ENCODE assay signal across 8 cellular contexts in the genomic region with DNA sequence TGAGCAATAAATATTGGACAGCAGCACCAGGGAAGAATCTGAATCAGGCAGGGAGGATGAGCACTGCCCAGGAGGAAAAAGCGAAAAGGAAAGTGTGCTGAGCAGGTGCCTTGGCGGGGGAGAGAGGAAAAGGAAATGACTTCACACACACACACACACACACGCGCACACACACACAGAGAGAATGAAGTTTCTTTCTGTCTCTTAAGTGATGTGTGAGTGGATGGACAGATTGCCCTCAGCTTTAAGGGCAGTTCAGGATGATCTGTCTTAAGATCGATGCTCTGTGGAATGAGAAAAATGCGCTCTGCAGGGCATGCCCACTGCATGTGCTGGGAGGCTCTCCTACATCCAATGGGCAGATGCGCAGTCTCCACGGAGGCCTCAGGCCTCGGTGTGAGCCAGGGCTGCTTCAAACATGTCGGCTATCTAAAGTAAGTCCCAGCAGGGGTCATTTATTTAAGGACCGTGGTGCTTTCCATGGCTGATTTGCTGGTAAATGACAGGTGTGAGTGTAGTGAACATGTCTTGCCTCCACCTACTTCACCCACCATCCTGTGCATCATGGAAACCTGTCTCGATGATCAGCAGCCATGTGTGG. TPM values are rescaled to one million over a fixed set of nuclear protein-coding genes. Genes with fewer than 3 reads are reported as not detected.
DNase-seq lines count a peak whose midpoint lies in the region; ATAC-seq and TF ChIP-seq lines count a peak whose summit lies in the region.

No MANE protein-coding gene starts in this region.

- DNase-seq in DMS53 treated with DMSO at 0.1 percent for 48 hours (lab: John Stamatoyannopoulos, UW; ENCODE audit: unreplicated experiment), result peak; percentile 71
- DNase-seq in Kasumi-1 (lab: John Stamatoyannopoulos, UW), result peak; percentile 95
- peak; percentile 84 for DNase-seq in amniotic epithelial cell (ENCODE audit: low read depth)
- DNase-seq in left ventricle myocardium superior, result peak; percentile 50
- DNase-seq in pons (ENCODE audit: low spot score), result peak; percentile 87
- no peak for DNase-seq in NCI-H1048 (lab: John Stamatoyannopoulos, UW)

- intact Hi-C loops in left ventricle myocardium superior (cut with micrococcal nuclease), result no loop called here

- ATAC-seq in GM21515 (IDR thresholded peaks at IDR 0.05; ENCODE audit: unreplicated experiment) (peak; percentile 38), SK-N-SH treated with all-trans-retinoic acid at 6 μM for 48 hours (peak; percentile 46), left ventricle myocardium superior (peak; percentile 48)

TF ChIP-seq in SK-N-SH treated with all-trans-retinoic acid at 6 μM for 48 hours, 23 proteins besides CTCF, POLR2A, EP300 and RAD21:
- TF ChIP-seq ZFP3 (CRISPR knock-in tag; IDR thresholded peaks at IDR 0.05), result peak; percentile 71
- TF ChIP-seq, protein P1, sequence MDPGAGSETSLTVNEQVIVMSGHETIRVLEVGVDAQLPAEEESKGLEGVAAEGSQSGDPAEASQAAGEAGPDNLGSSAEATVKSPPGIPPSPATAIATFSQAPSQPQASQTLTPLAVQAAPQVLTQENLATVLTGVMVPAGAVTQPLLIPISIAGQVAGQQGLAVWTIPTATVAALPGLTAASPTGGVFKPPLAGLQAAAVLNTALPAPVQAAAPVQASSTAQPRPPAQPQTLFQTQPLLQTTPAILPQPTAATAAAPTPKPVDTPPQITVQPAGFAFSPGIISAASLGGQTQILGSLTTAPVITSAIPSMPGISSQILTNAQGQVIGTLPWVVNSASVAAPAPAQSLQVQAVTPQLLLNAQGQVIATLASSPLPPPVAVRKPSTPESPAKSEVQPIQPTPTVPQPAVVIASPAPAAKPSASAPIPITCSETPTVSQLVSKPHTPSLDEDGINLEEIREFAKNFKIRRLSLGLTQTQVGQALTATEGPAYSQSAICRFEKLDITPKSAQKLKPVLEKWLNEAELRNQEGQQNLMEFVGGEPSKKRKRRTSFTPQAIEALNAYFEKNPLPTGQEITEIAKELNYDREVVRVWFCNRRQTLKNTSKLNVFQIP (CRISPR knock-in tag; IDR thresholded peaks at IDR 0.05; ENCODE audit: borderline replicate concordance, low read depth), result no peak
- peak; percentile 87; the same call in 1 of the 2 replicates for TF ChIP-seq CSDC2 (CRISPR knock-in tag; IDR thresholded peaks at IDR 0.05)
- no peak for TF ChIP-seq ESRRG (CRISPR knock-in tag; IDR thresholded peaks at IDR 0.05)
- TF ChIP-seq BACH2 (CRISPR knock-in tag; IDR thresholded peaks at IDR 0.05; ENCODE audit: borderline replicate concordance), result no peak
- no peak for TF ChIP-seq OSR1 (CRISPR knock-in tag; IDR thresholded peaks at IDR 0.05)
- TF ChIP-seq, protein P2, sequence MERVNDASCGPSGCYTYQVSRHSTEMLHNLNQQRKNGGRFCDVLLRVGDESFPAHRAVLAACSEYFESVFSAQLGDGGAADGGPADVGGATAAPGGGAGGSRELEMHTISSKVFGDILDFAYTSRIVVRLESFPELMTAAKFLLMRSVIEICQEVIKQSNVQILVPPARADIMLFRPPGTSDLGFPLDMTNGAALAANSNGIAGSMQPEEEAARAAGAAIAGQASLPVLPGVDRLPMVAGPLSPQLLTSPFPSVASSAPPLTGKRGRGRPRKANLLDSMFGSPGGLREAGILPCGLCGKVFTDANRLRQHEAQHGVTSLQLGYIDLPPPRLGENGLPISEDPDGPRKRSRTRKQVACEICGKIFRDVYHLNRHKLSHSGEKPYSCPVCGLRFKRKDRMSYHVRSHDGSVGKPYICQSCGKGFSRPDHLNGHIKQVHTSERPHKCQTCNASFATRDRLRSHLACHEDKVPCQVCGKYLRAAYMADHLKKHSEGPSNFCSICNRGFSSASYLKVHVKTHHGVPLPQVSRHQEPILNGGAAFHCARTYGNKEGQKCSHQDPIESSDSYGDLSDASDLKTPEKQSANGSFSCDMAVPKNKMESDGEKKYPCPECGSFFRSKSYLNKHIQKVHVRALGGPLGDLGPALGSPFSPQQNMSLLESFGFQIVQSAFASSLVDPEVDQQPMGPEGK (CRISPR knock-in tag; IDR thresholded peaks at IDR 0.05; ENCODE audit: borderline replicate concordance), result no peak
- no peak for TF ChIP-seq TOX (CRISPR knock-in tag; IDR thresholded peaks at IDR 0.05; ENCODE audit: borderline replicate concordance)
- TF ChIP-seq ZC3H10 (CRISPR knock-in tag; IDR thresholded peaks at IDR 0.05), result no peak
- TF ChIP-seq TCF4 (CRISPR knock-in tag; IDR thresholded peaks at IDR 0.05; ENCODE audit: borderline replicate concordance), result no peak
- TF ChIP-seq, protein P3, sequence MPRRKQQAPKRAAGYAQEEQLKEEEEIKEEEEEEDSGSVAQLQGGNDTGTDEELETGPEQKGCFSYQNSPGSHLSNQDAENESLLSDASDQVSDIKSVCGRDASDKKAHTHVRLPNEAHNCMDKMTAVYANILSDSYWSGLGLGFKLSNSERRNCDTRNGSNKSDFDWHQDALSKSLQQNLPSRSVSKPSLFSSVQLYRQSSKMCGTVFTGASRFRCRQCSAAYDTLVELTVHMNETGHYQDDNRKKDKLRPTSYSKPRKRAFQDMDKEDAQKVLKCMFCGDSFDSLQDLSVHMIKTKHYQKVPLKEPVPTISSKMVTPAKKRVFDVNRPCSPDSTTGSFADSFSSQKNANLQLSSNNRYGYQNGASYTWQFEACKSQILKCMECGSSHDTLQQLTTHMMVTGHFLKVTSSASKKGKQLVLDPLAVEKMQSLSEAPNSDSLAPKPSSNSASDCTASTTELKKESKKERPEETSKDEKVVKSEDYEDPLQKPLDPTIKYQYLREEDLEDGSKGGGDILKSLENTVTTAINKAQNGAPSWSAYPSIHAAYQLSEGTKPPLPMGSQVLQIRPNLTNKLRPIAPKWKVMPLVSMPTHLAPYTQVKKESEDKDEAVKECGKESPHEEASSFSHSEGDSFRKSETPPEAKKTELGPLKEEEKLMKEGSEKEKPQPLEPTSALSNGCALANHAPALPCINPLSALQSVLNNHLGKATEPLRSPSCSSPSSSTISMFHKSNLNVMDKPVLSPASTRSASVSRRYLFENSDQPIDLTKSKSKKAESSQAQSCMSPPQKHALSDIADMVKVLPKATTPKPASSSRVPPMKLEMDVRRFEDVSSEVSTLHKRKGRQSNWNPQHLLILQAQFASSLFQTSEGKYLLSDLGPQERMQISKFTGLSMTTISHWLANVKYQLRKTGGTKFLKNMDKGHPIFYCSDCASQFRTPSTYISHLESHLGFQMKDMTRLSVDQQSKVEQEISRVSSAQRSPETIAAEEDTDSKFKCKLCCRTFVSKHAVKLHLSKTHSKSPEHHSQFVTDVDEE (CRISPR knock-in tag; IDR thresholded peaks at IDR 0.05), result no peak
- no peak for TF ChIP-seq ZFP30 (CRISPR knock-in tag; IDR thresholded peaks at IDR 0.05)
TF ChIP-seq in SK-N-SH treated with all-trans-retinoic acid at 6 μM for 48 hours: peak in this region for 2.

RNA-seq across cellular contexts. Expression of a gene that starts 2.5 kb away (rescaled TPM):
- 87.7 TPM for total RNA-seq in left ventricle myocardium superior
